In genomic region chr4:165986956-165987698, GRCh38 we compare ENCODE assay signal across 14 cellular contexts.
A peak's percentile ranks its signal among the peaks of the same experiment; 100 is the strongest.
DNase-seq lines count a peak whose midpoint lies in the region; ATAC-seq and TF ChIP-seq lines count a peak whose summit lies in the region.
"Had no signal": no experiment of that assay in that cellular context is flagged by ENCODE, and none has a peak within 500 bp of the region (broad histone marks: within the 10 kb centered on the region; RNA-seq: fewer than 3 reads in every experiment).

No MANE protein-coding gene starts in this region.

- CTCF ChIA-PET in OCI-LY7 (lab: Charles Lee; ENCODE audit: unreplicated experiment): no interaction called here

- intact Hi-C loops in OCI-LY7 (cut with micrococcal nuclease; ENCODE audit: unreplicated experiment): no loop called here

- no peaks in the 10 kb centered on the region for H3K4me1 ChIP-seq in OCI-LY7 (ENCODE audit: insufficient read depth, low read length, poor library complexity, severe bottlenecking)
- H3K4me1 ChIP-seq: Peyer's patch had no signal

- no peak overlapping the region for H2AFZ ChIP-seq in OCI-LY7 (ENCODE audit: low read length)

- H3K9me3 ChIP-seq in OCI-LY7 (ENCODE audit: low read length): no peaks in the 10 kb centered on the region
- H3K9me3 ChIP-seq: Peyer's patch had no signal

- no peak overlapping the region for H3K4me2 ChIP-seq in OCI-LY7 (ENCODE audit: low read length)

- ATAC-seq in SK-N-SH treated with all-trans-retinoic acid at 6 μM for 48 hours: peak; percentile 70
- ATAC-seq: HCT116, Right ventricle myocardium inferior had no signal

- no peaks in the 10 kb centered on the region for H3K27me3 ChIP-seq in H7 (ENCODE audit: control insufficient read depth, insufficient read depth, low read length)
- H3K27me3 ChIP-seq: Peyer's patch had no signal

- H3K36me3 ChIP-seq in H7 (replicated peaks; ENCODE audit: control insufficient read depth, insufficient read depth, low read length) (no peaks in the 10 kb centered on the region), OCI-LY7 (ENCODE audit: insufficient read depth, low read length) (no peaks in the 10 kb centered on the region)
- H3K36me3 ChIP-seq: Peyer's patch had no signal

- TF ChIP-seq POLR2A in erythroblast (IDR thresholded peaks at IDR 0.05; ENCODE audit: low read length): no peak

- no peaks in the 10 kb centered on the region for H3K9me2 ChIP-seq in OCI-LY7 (ENCODE audit: insufficient read depth, low read length)

- no TSS peak for BruUV-seq in OCI-LY7 (replicated peaks; lab: Mats Ljungman, UMichigan)

- H4K20me1 ChIP-seq in OCI-LY7 (ENCODE audit: insufficient read depth, low read length): no peaks in the 10 kb centered on the region

- no peak overlapping the region for H3K27ac ChIP-seq in OCI-LY7 (ENCODE audit: low read depth, low read length, poor library complexity, severe bottlenecking)
- H3K27ac ChIP-seq: Peyer's patch had no signal

- POLR2A ChIA-PET in OCI-LY7 (lab: Charles Lee): no interaction called here

- DNase-seq in H7 (peak; percentile 10), NCI-H146 treated with DMSO at 0.1 percent for 48 hours (lab: John Stamatoyannopoulos, UW; ENCODE audit: unreplicated experiment) (peak; percentile 41), erythroblast (lab: John Stamatoyannopoulos, UW) (no peak), OCI-LY7 (ENCODE audit: low spot score) (no peak), OCI-M2 (lab: John Stamatoyannopoulos, UW; ENCODE audit: unreplicated experiment) (no peak)
- DNase-seq in activated CD4-positive, CD25-positive, alpha-beta regulatory T cell treated with anti-CD3 and anti-CD28 coated beads, Interleukin-2, amount 50 U/mL, for 72 hours: no peak
- DNase-seq: DMS79, MV-4-11, NCI-H2029, NCI-H510A treated with DMSO at 0.1 percent for 48 hours, Peyer's patch had no signal

- H3K79me2 ChIP-seq in OCI-LY7 (ENCODE audit: insufficient read depth, low read depth, low read length): no peaks in the 10 kb centered on the region

- H3K4me3 ChIP-seq in H7 (ENCODE audit: insufficient read depth, low read depth, low read length) (no peak overlapping the region), OCI-LY7 (ENCODE audit: low read depth, low read length, poor library complexity, severe bottlenecking) (no peak overlapping the region)
- H3K4me3 ChIP-seq: Peyer's patch had no signal

- TF ChIP-seq CTCF in OCI-LY7 (conservative IDR thresholded peaks at IDR 0.05; ENCODE audit: low read length): no peak

TF ChIP-seq in SK-N-SH treated with all-trans-retinoic acid at 6 μM for 48 hours, 23 proteins besides CTCF, POLR2A, EP300 and RAD21:
- no peak for TF ChIP-seq GLIS3 (CRISPR knock-in tag; IDR thresholded peaks at IDR 0.05)
- no peak for TF ChIP-seq SNAI2 (CRISPR knock-in tag; IDR thresholded peaks at IDR 0.05)
- no peak for TF ChIP-seq ZNF565 (CRISPR knock-in tag; conservative IDR thresholded peaks at IDR 0.05; ENCODE audit: low read depth)
- no peak for TF ChIP-seq POU6F1 (CRISPR knock-in tag; IDR thresholded peaks at IDR 0.05; ENCODE audit: borderline replicate concordance, low read depth)
- TF ChIP-seq, protein P1, sequence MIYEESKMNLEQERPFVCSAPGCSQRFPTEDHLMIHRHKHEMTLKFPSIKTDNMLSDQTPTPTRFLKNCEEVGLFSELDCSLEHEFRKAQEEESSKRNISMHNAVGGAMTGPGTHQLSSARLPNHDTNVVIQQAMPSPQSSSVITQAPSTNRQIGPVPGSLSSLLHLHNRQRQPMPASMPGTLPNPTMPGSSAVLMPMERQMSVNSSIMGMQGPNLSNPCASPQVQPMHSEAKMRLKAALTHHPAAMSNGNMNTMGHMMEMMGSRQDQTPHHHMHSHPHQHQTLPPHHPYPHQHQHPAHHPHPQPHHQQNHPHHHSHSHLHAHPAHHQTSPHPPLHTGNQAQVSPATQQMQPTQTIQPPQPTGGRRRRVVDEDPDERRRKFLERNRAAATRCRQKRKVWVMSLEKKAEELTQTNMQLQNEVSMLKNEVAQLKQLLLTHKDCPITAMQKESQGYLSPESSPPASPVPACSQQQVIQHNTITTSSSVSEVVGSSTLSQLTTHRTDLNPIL (CRISPR knock-in tag; IDR thresholded peaks at IDR 0.05; ENCODE audit: low read depth): no peak

Comparison
In these comparisons a context has a peak if more than half of its experiments do, and no peak if none do; other contexts are left out.
1. DNase-seq: peak in H7 (single experiment) and NCI-H146 treated with DMSO at 0.1 percent for 48 hours (single experiment); none in activated CD4-positive, CD25-positive, alpha-beta regulatory T cell treated with anti-CD3 and anti-CD28 coated beads, Interleukin-2, amount 50 U/mL, for 72 hours (single experiment), erythroblast (0 of 2), OCI-LY7 (single experiment) and OCI-M2 (single experiment).